9 cellular contexts compared by ENCODE assay signal in genomic region chr17:15490634-15491261, GRCh38. TPM values are rescaled to one million over a fixed set of nuclear protein-coding genes. Genes with fewer than 3 reads are reported as not detected.
DNase-seq lines count a peak whose midpoint lies in the region; ATAC-seq, FAIRE-seq and TF ChIP-seq lines count a peak whose summit lies in the region.
"Had no signal": no experiment of that assay in that cellular context is flagged by ENCODE, and none has a peak within 500 bp of the region (broad histone marks: within the 10 kb centered on the region; RNA-seq: fewer than 3 reads in every experiment).

No MANE protein-coding gene starts in this region.

- H3K4me2 ChIP-seq in astrocyte (ENCODE audit: low read length): peak overlapping the region; percentile 65

- peaks cover 2% of the 10 kb centered on the region for H3K9me3 Mint-ChIP-seq in astrocyte (ENCODE audit: unreplicated experiment)
- no peaks in the 10 kb centered on the region for H3K9me3 Mint-ChIP-seq in natural killer cell

- TF ChIP-seq CTCF in astrocyte (IDR thresholded peaks at IDR 0.05; ENCODE audit: insufficient read depth, low read depth, low read length) (no peak), natural killer cell (IDR thresholded peaks at IDR 0.05) (no peak)

- H3K27ac Mint-ChIP-seq in astrocyte (ENCODE audit: unreplicated experiment): peak overlapping the region; percentile 84
- no peak overlapping the region for H3K27ac Mint-ChIP-seq in natural killer cell

- peak overlapping the region; percentile 37 for H3K9ac ChIP-seq in astrocyte (ENCODE audit: low read length)

- no peaks in the 10 kb centered on the region for H4K20me1 ChIP-seq in astrocyte (ENCODE audit: insufficient read depth, low read length)

- H3K36me3 Mint-ChIP-seq in astrocyte (ENCODE audit: low read depth, unreplicated experiment) (peaks cover 26% of the 10 kb centered on the region), natural killer cell (no peaks in the 10 kb centered on the region)

- no peaks in the 10 kb centered on the region for H3K9me3 ChIP-seq in astrocyte (ENCODE audit: insufficient read depth, low read depth, low read length)

- H3K4me1 Mint-ChIP-seq in astrocyte (ENCODE audit: low read depth, unreplicated experiment): peaks cover 17% of the 10 kb centered on the region
- peaks cover 14 to 18% of the 10 kb centered on the region in 2 donors for H3K4me1 Mint-ChIP-seq in natural killer cell

- no peak overlapping the region for H3K4me3 ChIP-seq in astrocyte (ENCODE audit: insufficient read depth, low read depth, low read length)

- peak overlapping the region; percentile 42 for H3K4me3 Mint-ChIP-seq in astrocyte (ENCODE audit: unreplicated experiment)
- no peak overlapping the region for H3K4me3 Mint-ChIP-seq in natural killer cell

- FAIRE-seq in astrocyte (lab: Jason Lieb, UNC): peak; percentile 67

- H2AFZ ChIP-seq in astrocyte (ENCODE audit: low read depth, low read length): peak overlapping the region; percentile 60

- no peaks in the 10 kb centered on the region for H3K79me2 ChIP-seq in astrocyte (ENCODE audit: insufficient read depth, low read length)

- H3K27ac ChIP-seq in astrocyte (ENCODE audit: low read depth, low read length): peak overlapping the region; percentile 72
- H3K27ac ChIP-seq: C4-2B had no signal

- peak; percentile 67 for DNase-seq in activated CD8-positive, alpha-beta memory T cell treated with anti-CD3 and anti-CD28 coated beads, Interleukin-2, amount 50 U/mL, for 48 hours
- no peak for DNase-seq in activated CD8-positive, alpha-beta memory T cell treated with anti-CD3 and anti-CD28 coated beads for 24 hours
- DNase-seq in astrocyte (ENCODE audit: low read depth) (peak; percentile 69), iPS DF 19.7 (ENCODE audit: low read depth, low spot score) (peak; percentile 88), natural killer cell (no peak), NCI-H446 treated with DMSO at 0.1 percent for 48 hours (lab: John Stamatoyannopoulos, UW) (no peak)
- peak; percentile 3 to 17 for DNase-seq in stimulated activated CD4-positive, alpha-beta T cell treated with anti-CD3 and anti-CD28 coated beads, Interleukin-2, amount 100 ng/mL, for 48 hours

- peaks cover 4% of the 10 kb centered on the region for H3K36me3 ChIP-seq in astrocyte (ENCODE audit: insufficient read depth, low read length)

- intact Hi-C loops in natural killer cell (cut with micrococcal nuclease): no loop called here

- peaks cover 14% of the 10 kb centered on the region for H3K4me1 ChIP-seq in astrocyte (ENCODE audit: insufficient read depth, low read length)

- no peak for ATAC-seq in natural killer cell
- ATAC-seq in HG02938 (IDR thresholded peaks at IDR 0.05; ENCODE audit: unreplicated experiment): no peak

- H3K27me3 Mint-ChIP-seq in astrocyte (ENCODE audit: low read depth, unreplicated experiment) (no peaks in the 10 kb centered on the region), natural killer cell (ENCODE audit: low read depth in 2 of 2) (no peaks in the 10 kb centered on the region)

- no peaks in the 10 kb centered on the region for H3K27me3 ChIP-seq in astrocyte (ENCODE audit: insufficient read depth, low read length)

RNA-seq across cellular contexts. Expression of gene CDRT4, which starts 23.3 kb away (rescaled TPM):
- 6.2 and 8.8 TPM in 2 replicates for total RNA-seq in astrocyte
- total RNA-seq in natural killer cell: 10 to 100 TPM in 2 of 3 donors, 1 to 10 TPM in 1; 5.5 to 14.0 (median 11.8) TPM

Comparison
In these comparisons a context has a peak if more than half of its experiments do, and no peak if none do; other contexts are left out.
1. DNase-seq: peak in activated CD8-positive, alpha-beta memory T cell treated with anti-CD3 and anti-CD28 coated beads, Interleukin-2, amount 50 U/mL, for 48 hours (single experiment), astrocyte (single experiment), iPS DF 19.7 (single experiment) and stimulated activated CD4-positive, alpha-beta T cell treated with anti-CD3 and anti-CD28 coated beads, Interleukin-2, amount 100 ng/mL, for 48 hours (2 of 2); none in activated CD8-positive, alpha-beta memory T cell treated with anti-CD3 and anti-CD28 coated beads for 24 hours (single experiment), natural killer cell (single experiment) and NCI-H446 treated with DMSO at 0.1 percent for 48 hours (single experiment).